In genomic region chr17:81200695-81201580, GRCh38 we compare ENCODE assay signal across 8 cellular contexts. TPM values are rescaled to one million over a fixed set of nuclear protein-coding genes. Genes with fewer than 3 reads are reported as not detected.
DNase-seq lines count a peak whose midpoint lies in the region; ATAC-seq and TF ChIP-seq lines count a peak whose summit lies in the region.

No MANE protein-coding gene starts in this region.

- ATAC-seq in body of pancreas (peak; percentile 94), GM19023 (IDR thresholded peaks at IDR 0.05; ENCODE audit: unreplicated experiment) (no peak)
- peak; percentile 55 for ATAC-seq in stimulated activated naive CD8-positive, alpha-beta T cell treated with anti-CD3 and anti-CD28 coated beads, Interleukin-15, amount 100 ng/mL, for 72 hours

- TF ChIP-seq CTCF in GM13977 (IDR thresholded peaks at IDR 0.05; ENCODE audit: extremely low read depth, insufficient read depth, missing control alignments) (peak; percentile 37), body of pancreas (IDR thresholded peaks at IDR 0.05) (peak; percentile 21 to 93 (median 85))

- no peak overlapping the region for H3K27ac Mint-ChIP-seq in stimulated activated naive CD8-positive, alpha-beta T cell treated with anti-CD3 and anti-CD28 coated beads, Interleukin-15, amount 100 ng/mL, for 72 hours

- TF ChIP-seq POLR2A in body of pancreas (IDR thresholded peaks at IDR 0.05), result no peak

- no peak overlapping the region for H3K4me3 ChIP-seq in body of pancreas

- no peaks in the 10 kb centered on the region for H3K27me3 ChIP-seq in body of pancreas

- no peaks in the 10 kb centered on the region for H3K36me3 ChIP-seq in body of pancreas (replicated peaks in 1 of 2; ENCODE audit: insufficient read depth in 1 of 2, low read depth in 2 of 2)

- 43 to 46% methylated on average over 26 to 27 of the region's 27 CpGs for WGBS in body of pancreas, 2 donors

- H3K27me3 Mint-ChIP-seq in stimulated activated naive CD8-positive, alpha-beta T cell treated with anti-CD3 and anti-CD28 coated beads, Interleukin-15, amount 100 ng/mL, for 72 hours, result no peaks in the 10 kb centered on the region

- in situ Hi-C loops in GM13977 (cut with MboI; ENCODE audit: low pct_unique_long_range_greater_than_20kb, low sequenced_read_pairs, unreplicated experiment), result no loop called here

- H3K9me3 ChIP-seq in body of pancreas, result no peaks in the 10 kb centered on the region

- peak; percentile 82 for DNase-seq in CD1c-positive myeloid dendritic cell (ENCODE audit: extremely low spot score)
- peak; percentile 77 for DNase-seq in GM13977 (ENCODE audit: low spot score)
- peak; percentile 53 for DNase-seq in NOMO-1 treated with DMSO at 0.1 percent for 48 hours (lab: John Stamatoyannopoulos, UW; ENCODE audit: unreplicated experiment)
- DNase-seq in body of pancreas, result peak; percentile 82 to 90 (median 88)
- peak; percentile 77 for DNase-seq in iris pigment epithelial cell (ENCODE audit: low read depth)
- DNase-seq in stimulated activated naive CD8-positive, alpha-beta T cell treated with anti-CD3 and anti-CD28 coated beads, Interleukin-15, amount 100 ng/mL, for 72 hours, result no peak
- no peak for DNase-seq in central memory CD4-positive, alpha-beta T cell

- H3K4me1 ChIP-seq in body of pancreas, result peaks cover 9% of the 10 kb centered on the region

- intact Hi-C loops in body of pancreas (cut with DNase I), result no loop called here

- H3K4me3 Mint-ChIP-seq in stimulated activated naive CD8-positive, alpha-beta T cell treated with anti-CD3 and anti-CD28 coated beads, Interleukin-15, amount 100 ng/mL, for 72 hours, result no peak overlapping the region

- H3K27ac ChIP-seq in body of pancreas, result peak overlapping the region in 1 of 4 donors; percentile 14

- H3K4me1 Mint-ChIP-seq in stimulated activated naive CD8-positive, alpha-beta T cell treated with anti-CD3 and anti-CD28 coated beads, Interleukin-15, amount 100 ng/mL, for 72 hours, result no peaks in the 10 kb centered on the region

- no peaks in the 10 kb centered on the region for H3K9me3 Mint-ChIP-seq in stimulated activated naive CD8-positive, alpha-beta T cell treated with anti-CD3 and anti-CD28 coated beads, Interleukin-15, amount 100 ng/mL, for 72 hours

RNA-seq across cellular contexts. Expression of gene CEP131, which starts 21.8 kb away (rescaled TPM):
- 10 to 100 TPM in 1 of 2 donors, 1 to 10 TPM in 1; 9.9 to 22.7 TPM for total RNA-seq in body of pancreas

RNA-seq across cellular contexts. Expression of gene AATK, which starts 34.9 kb away (rescaled TPM):
- total RNA-seq in body of pancreas, result 10 to 100 TPM; 29.1 to 42.2 TPM

RNA-seq across cellular contexts. Expression of gene PVALEF, which starts 35.6 kb away (rescaled TPM):
- not detected for total RNA-seq in body of pancreas

RNA-seq across cellular contexts. Expression of gene TEPSIN, which starts 37.9 kb away (rescaled TPM):
- total RNA-seq in body of pancreas, result 100 to 1,000 TPM in 1 of 2 donors, 10 to 100 TPM in 1; 31.9 to 102 TPM

RNA-seq across cellular contexts. Expression of gene NDUFAF8, which starts 38.2 kb away (rescaled TPM):
- total RNA-seq in body of pancreas, result 10 to 100 TPM; 20.8 to 26.5 TPM

Comparison
In these comparisons a context has a peak if more than half of its experiments do, and no peak if none do; other contexts are left out.
1. DNase-seq: peak in CD1c-positive myeloid dendritic cell (single experiment), GM13977 (single experiment), NOMO-1 treated with DMSO at 0.1 percent for 48 hours (single experiment), body of pancreas (4 of 4) and iris pigment epithelial cell (single experiment); none in stimulated activated naive CD8-positive, alpha-beta T cell treated with anti-CD3 and anti-CD28 coated beads, Interleukin-15, amount 100 ng/mL, for 72 hours (0 of 2) and central memory CD4-positive, alpha-beta T cell (single experiment).